ENCODE assay signal across 5 cellular contexts in genomic region chr3:142004957-142005356, GRCh38.
A peak's percentile ranks its signal among the peaks of the same experiment; 100 is the strongest.
DNase-seq lines count a peak whose midpoint lies in the region; ATAC-seq, FAIRE-seq and TF ChIP-seq lines count a peak whose summit lies in the region.
"Not testable (repeated sequence)": the region's sequence is repeated elsewhere in the genome, so short reads cannot be mapped to it uniquely, and the experiment has no call there.

No MANE protein-coding gene starts in this region.

- not testable (repeated sequence) for H2AK5ac ChIP-seq in trophoblast cell (ENCODE audit: low read length)

- not testable (repeated sequence) for TF ChIP-seq RAD21 in HepG2 (CRISPR knock-in tag; IDR thresholded peaks at IDR 0.05)

- TF ChIP-seq EP300 in HepG2 (IDR thresholded peaks at IDR 0.05; ENCODE audit: low read depth in 2 of 2, low read length in 2 of 2); HepG2 (CRISPR knock-in tag; IDR thresholded peaks at IDR 0.05; ENCODE audit: borderline replicate concordance); ovary (IDR thresholded peaks at IDR 0.05): not testable (repeated sequence)

- H3K36me3 ChIP-seq in HepG2 (replicated peaks in 1 of 2; ENCODE audit: control insufficient read depth in 1 of 2, insufficient read depth in 2 of 2, low read length in 2 of 2); ovary; trophoblast cell (ENCODE audit: control insufficient read depth in 1 of 2, insufficient read depth in 2 of 2, low read length in 2 of 2); testis (ENCODE audit: low read depth, missing control alignments): not testable (repeated sequence)

- BruUV-seq in HepG2 (replicated peaks; lab: Mats Ljungman, UMichigan): not testable (repeated sequence)

- not testable (repeated sequence) for H2BK5ac ChIP-seq in trophoblast cell (ENCODE audit: low read depth, low read length, poor library complexity)

- not testable (repeated sequence) for H2AFZ ChIP-seq in HepG2 (ENCODE audit: low read length); trophoblast cell (ENCODE audit: insufficient read depth, low read length, poor library complexity)

- H3K79me1 ChIP-seq in trophoblast cell (ENCODE audit: low read length): not testable (repeated sequence)

- FAIRE-seq in HepG2 (lab: Jason Lieb, UNC): not testable (repeated sequence)

- peaks cover 15% of the 10 kb centered on the region for H3K36me3 Mint-ChIP-seq in mesothelial cell of epicardium

- H3K18ac ChIP-seq in trophoblast cell (ENCODE audit: low read length): not testable (repeated sequence)

- H3K27ac Mint-ChIP-seq in mesothelial cell of epicardium: peak overlapping the region; percentile 90

- not testable (repeated sequence) for TF ChIP-seq CTCF in HepG2 (CRISPR knock-in tag; IDR thresholded peaks at IDR 0.05); mesothelial cell of epicardium (IDR thresholded peaks at IDR 0.05; ENCODE audit: unreplicated experiment); ovary (IDR thresholded peaks at IDR 0.05); testis (IDR thresholded peaks at IDR 0.05)

- not testable (repeated sequence) for H3K4me3 ChIP-seq in HepG2 (replicated peaks in 1 of 3; ENCODE audit: insufficient read depth in 1 of 3, low read depth in 2 of 3, low read length in 3 of 3); ovary; trophoblast cell (ENCODE audit: low read depth, low read length); testis

- H3K4me1 Mint-ChIP-seq in mesothelial cell of epicardium: peaks cover 43% of the 10 kb centered on the region

- H3K27ac ChIP-seq in HepG2 (ENCODE audit: extremely low read length, insufficient read depth, low read length); ovary; trophoblast cell (ENCODE audit: low read depth, low read length): not testable (repeated sequence)
- peak overlapping the region in 1 of 2 donors; percentile 18 for H3K27ac ChIP-seq in testis

- ATAC-seq in HepG2: not testable (repeated sequence)

- H3K9ac ChIP-seq in HepG2 (ENCODE audit: insufficient read depth, low read depth, low read length); trophoblast cell (ENCODE audit: low read length): not testable (repeated sequence)

- H2BK120ac ChIP-seq in trophoblast cell (ENCODE audit: insufficient read depth, low read length, poor library complexity): not testable (repeated sequence)

- POLR2A ChIA-PET in HepG2 (lab: Yijun Ruan, JAX): not testable (repeated sequence)

- 89% methylated on average over 7 of the region's 7 CpGs for WGBS in HepG2 (ENCODE audit: low lambda C conversion rate)
- WGBS in ovary, 3 donors: 49 to 62% (median 54%) methylated on average over 7 of the region's 7 CpGs
- WGBS in trophoblast cell (ENCODE audit: extremely low coverage, insufficient coverage, insufficient read length): no CpG with 5 or more reads among the region's 7 CpGs
- WGBS in testis, 2 donors: 52 to 66% methylated on average over 7 of the region's 7 CpGs

- H4K20me1 ChIP-seq in HepG2 (ENCODE audit: insufficient read depth, low read length): not testable (repeated sequence)

- H3K9me3 Mint-ChIP-seq in mesothelial cell of epicardium: not testable (repeated sequence)

- not testable (repeated sequence) for H3K4me3 Mint-ChIP-seq in mesothelial cell of epicardium

- in situ Hi-C loops in HepG2 (cut with HindIII; ENCODE audit: extremely low pct_ligation_motif_present, low pct_unique_long_range_greater_than_20kb): not testable (repeated sequence)

- CTCF ChIA-PET in HepG2 (lab: Yijun Ruan, JAX; ENCODE audit: low intra/inter-chr PET ratio, low total read pairs): not testable (repeated sequence)

- not testable (repeated sequence) for H4K91ac ChIP-seq in trophoblast cell (ENCODE audit: low read depth, low read length)

- not testable (repeated sequence) for H4K12ac ChIP-seq in trophoblast cell (ENCODE audit: low read depth, low read length)

- not testable (repeated sequence) for H3K23ac ChIP-seq in trophoblast cell (ENCODE audit: low read length)

- H3K9me3 ChIP-seq in HepG2 (ENCODE audit: low read length); ovary; trophoblast cell (ENCODE audit: insufficient read depth, low read depth, low read length); testis: not testable (repeated sequence)

- H3K4ac ChIP-seq in trophoblast cell (ENCODE audit: low read depth, low read length): peak overlapping the region; percentile 21

- not testable (repeated sequence) for TF ChIP-seq POLR2A in HepG2 (IDR thresholded peaks at IDR 0.05; ENCODE audit: insufficient read depth in 1 of 2, low read depth in 2 of 2, low read length in 2 of 2); ovary (IDR thresholded peaks at IDR 0.05); testis (IDR thresholded peaks at IDR 0.05)

- not testable (repeated sequence) for H4K8ac ChIP-seq in trophoblast cell (ENCODE audit: low read depth, low read length)

- H3K27me3 ChIP-seq in HepG2 (ENCODE audit: control insufficient read depth in 1 of 2, insufficient read depth in 2 of 2, low read length in 2 of 2); ovary; trophoblast cell (ENCODE audit: insufficient read depth, low read length); testis: not testable (repeated sequence)

- H3K4me1 ChIP-seq in HepG2 (ENCODE audit: insufficient read depth, low read length); ovary (ENCODE audit: insufficient read depth); trophoblast cell (ENCODE audit: control insufficient read depth in 1 of 2, insufficient read depth in 2 of 2, low read length in 2 of 2): not testable (repeated sequence)
- H3K4me1 ChIP-seq in testis: peaks cover 22% of the 10 kb centered on the region

- not testable (repeated sequence) for H3K27me3 Mint-ChIP-seq in mesothelial cell of epicardium (ENCODE audit: low read depth)

- H3K14ac ChIP-seq in trophoblast cell (ENCODE audit: low read length): not testable (repeated sequence)

- H2BK12ac ChIP-seq in trophoblast cell (ENCODE audit: low read length): peak overlapping the region; percentile 64

- DNase-seq in HepG2 (ENCODE audit: low spot score); mesothelial cell of epicardium (ENCODE audit: low spot score in 2 of 2, unreplicated experiment in 2 of 2); trophoblast cell: not testable (repeated sequence)
- peak in 3 of 5 donors; percentile 34 to 61 (median 37) for DNase-seq in ovary
- DNase-seq in testis: peak; percentile 52

- H3K4me2 ChIP-seq in HepG2 (ENCODE audit: low read depth, low read length); trophoblast cell (ENCODE audit: low read length): not testable (repeated sequence)

- not testable (repeated sequence) for H3K79me2 ChIP-seq in HepG2 (ENCODE audit: insufficient read depth, low read length); trophoblast cell (ENCODE audit: control insufficient read depth, insufficient read depth, low read length, poor library complexity)

- intact Hi-C loops in HepG2 (cut with micrococcal nuclease; ENCODE audit: unreplicated experiment); ovary (cut with DNase I); testis (cut with DNase I; ENCODE audit: low total_unique reads): not testable (repeated sequence)

TF ChIP-seq in HepG2, 621 proteins besides CTCF, POLR2A, EP300 and RAD21:
- peak; percentile 71; the same call in 1 of the 2 replicates for TF ChIP-seq ZBTB33 (CRISPR knock-in tag; IDR thresholded peaks at IDR 0.05)
